Comparison of ENCODE assay signal across 10 cellular contexts in genomic region chr16:400061-400540, GRCh38. TPM values are rescaled to one million over a fixed set of nuclear protein-coding genes. Genes with fewer than 3 reads are reported as not detected.
DNase-seq lines count a peak whose midpoint lies in the region; ATAC-seq, FAIRE-seq and TF ChIP-seq lines count a peak whose summit lies in the region.
"Had no signal": no experiment of that assay in that cellular context is flagged by ENCODE, and none has a peak within 500 bp of the region (broad histone marks: within the 10 kb centered on the region; RNA-seq: fewer than 3 reads in every experiment).

No MANE protein-coding gene starts in this region.

- POLR2A ChIA-PET in A549 (lab: Yijun Ruan, JAX) = interaction anchor here (0.6 to 1.3 kb wide), 2 partner anchors 13 to 184 kb away, joined by 5 to 9 read pairs; no protein-coding TSS in a partner anchor
- POLR2A ChIA-PET in activated naive CD8-positive, alpha-beta T cell treated with anti-CD3 and anti-CD28 coated beads, Interleukin-2, amount 10 ng/mL, durations not matched to agents 7 days and 5 days (lab: Charles Lee) = interaction anchor here (1.2 to 2.4 kb wide), 3 partner anchors 17 to 171 kb away, joined by 3 to 14 read pairs (median 13); partner anchors contain the start of genes PGAP6 and RAB11FIP3

- CTCF ChIA-PET in A549 (lab: Yijun Ruan, JAX) = interaction anchor here (1.2 to 2.3 kb wide), 3 partner anchors 8 to 126 kb away, joined by 3 to 14 read pairs (median 11); partner anchors contain the start of gene RAB11FIP3

- H3K4me2 ChIP-seq in A549 = peak overlapping the region; percentile 84

- peaks cover 10% of the 10 kb centered on the region for H3K4me1 Mint-ChIP-seq in activated naive CD8-positive, alpha-beta T cell treated with anti-CD3 and anti-CD28 coated beads, Interleukin-2, amount 10 ng/mL, durations not matched to agents 7 days and 5 days
- H3K4me1 Mint-ChIP-seq in mesothelial cell of epicardium = peaks cover 23% of the 10 kb centered on the region

- H3K9me3 ChIP-seq in A549 (no peaks in the 10 kb centered on the region), SJCRH30 (replicated peaks) (no peaks in the 10 kb centered on the region)
- H3K9me3 ChIP-seq: prostate gland, tibial nerve had no signal

- H3K4me3 Mint-ChIP-seq in activated naive CD8-positive, alpha-beta T cell treated with anti-CD3 and anti-CD28 coated beads, Interleukin-2, amount 10 ng/mL, durations not matched to agents 7 days and 5 days = peak overlapping the region; percentile 89
- H3K4me3 Mint-ChIP-seq in mesothelial cell of epicardium = peak overlapping the region; percentile 76

- DNase-seq in A549 (ENCODE audit: low read depth in 1 of 2, low spot score in 1 of 2) (peak in 1 of 2 experiments; percentile 28), H7 (peak; percentile 53), mesothelial cell of epicardium (ENCODE audit: low spot score in 2 of 2, unreplicated experiment in 2 of 2) (no peak), nucleus accumbens (lab: John Stamatoyannopoulos, UW) (no peak), iPS-NIHi11 (ENCODE audit: low spot score) (no peak), SJCRH30 (no peak)
- DNase-seq in activated naive CD8-positive, alpha-beta T cell treated with anti-CD3 and anti-CD28 coated beads, Interleukin-2, amount 10 ng/mL, durations not matched to agents 7 days and 5 days = peak; percentile 36

- H3K27ac ChIP-seq in A549 (peak overlapping the region in 1 of 2 experiments; percentile 88; a peak in 4 of 6 replicates), SJCRH30 (no peak overlapping the region)

- no peaks in the 10 kb centered on the region for H3K27me3 ChIP-seq in H7 (ENCODE audit: control insufficient read depth, insufficient read depth, low read length)
- H3K27me3 ChIP-seq in SJCRH30 = no peaks in the 10 kb centered on the region
- H3K27me3 ChIP-seq: tibial nerve had no signal

- TF ChIP-seq CTCF in A549 (IDR thresholded peaks at IDR 0.05) (no peak), mesothelial cell of epicardium (IDR thresholded peaks at IDR 0.05; ENCODE audit: unreplicated experiment) (no peak)

- WGBS in A549 (ENCODE audit: missing lambda C conversion rate) = 40% methylated on average over 4 of the region's 9 CpGs

- H3K4me1 ChIP-seq in A549 (peaks cover 45% of the 10 kb centered on the region), SJCRH30 (no peaks in the 10 kb centered on the region; the same call in 1 of the 2 replicates)

- peaks cover 7% of the 10 kb centered on the region for H3K36me3 ChIP-seq in H7 (replicated peaks; ENCODE audit: control insufficient read depth, insufficient read depth, low read length)
- H3K36me3 ChIP-seq in SJCRH30 = 0 out of 2 replicates have a peak, but pooled peaks cover 2% of the 10 kb centered on the region
- H3K36me3 ChIP-seq: prostate gland, tibial nerve had no signal

- TF ChIP-seq RAD21 in A549 (conservative IDR thresholded peaks at IDR 0.05 in 1 of 2, IDR thresholded peaks at IDR 0.05 in 1 of 2) = no peak

- TF ChIP-seq POLR2A in A549 (IDR thresholded peaks at IDR 0.05; ENCODE audit: low read length) = no peak

- ATAC-seq in A549 = no peak
- ATAC-seq in activated naive CD8-positive, alpha-beta T cell treated with anti-CD3 and anti-CD28 coated beads, Interleukin-2, amount 10 ng/mL, durations not matched to agents 7 days and 5 days (ENCODE audit: low read depth) = no peak
- ATAC-seq in GM18873 (IDR thresholded peaks at IDR 0.05; ENCODE audit: low FRiP score, unreplicated experiment) = no peak

- peak overlapping the region; percentile 64; the same call in 2 of the 3 replicates for H3K4me3 ChIP-seq in A549
- no peak overlapping the region for H3K4me3 ChIP-seq in H7 (ENCODE audit: insufficient read depth, low read depth, low read length)
- no peak overlapping the region for H3K4me3 ChIP-seq in SJCRH30

- no peaks in the 10 kb centered on the region for H3K9me3 Mint-ChIP-seq in activated naive CD8-positive, alpha-beta T cell treated with anti-CD3 and anti-CD28 coated beads, Interleukin-2, amount 10 ng/mL, durations not matched to agents 7 days and 5 days
- no peaks in the 10 kb centered on the region for H3K9me3 Mint-ChIP-seq in mesothelial cell of epicardium

- no peak for TF ChIP-seq EP300 in A549 (IDR thresholded peaks at IDR 0.05)

- peak overlapping the region; percentile 21 for H3K27ac Mint-ChIP-seq in activated naive CD8-positive, alpha-beta T cell treated with anti-CD3 and anti-CD28 coated beads, Interleukin-2, amount 10 ng/mL, durations not matched to agents 7 days and 5 days
- peak overlapping the region; percentile 57 for H3K27ac Mint-ChIP-seq in mesothelial cell of epicardium

- H3K27me3 Mint-ChIP-seq in activated naive CD8-positive, alpha-beta T cell treated with anti-CD3 and anti-CD28 coated beads, Interleukin-2, amount 10 ng/mL, durations not matched to agents 7 days and 5 days = peaks cover 27% of the 10 kb centered on the region
- H3K27me3 Mint-ChIP-seq in mesothelial cell of epicardium (ENCODE audit: low read depth) = no peaks in the 10 kb centered on the region

- FAIRE-seq in A549 (lab: Jason Lieb, UNC) = no peak

- H3K36me3 Mint-ChIP-seq in activated naive CD8-positive, alpha-beta T cell treated with anti-CD3 and anti-CD28 coated beads, Interleukin-2, amount 10 ng/mL, durations not matched to agents 7 days and 5 days = no peaks in the 10 kb centered on the region
- peaks cover 2% of the 10 kb centered on the region for H3K36me3 Mint-ChIP-seq in mesothelial cell of epicardium

TF ChIP-seq in A549, 52 proteins besides CTCF, POLR2A, EP300 and RAD21 (continues in another document):
- TF ChIP-seq SREBF2 (IDR thresholded peaks at IDR 0.05) (no peak), CBX2 (IDR thresholded peaks at IDR 0.05; ENCODE audit: borderline replicate concordance, low read depth) (no peak), ZNF302 (CRISPR knock-in tag; IDR thresholded peaks at IDR 0.05) (no peak), CBX8 (IDR thresholded peaks at IDR 0.05) (no peak), HDAC2 (IDR thresholded peaks at IDR 0.05) (no peak)

RNA-seq across cellular contexts. Expression of gene DECR2, which starts 1.6 kb away (rescaled TPM):
- polyA plus RNA-seq in A549 (2011; rRNA removed) (15.5 and 17.9 TPM in 2 replicates), A549 (2017; fragmentation: RNase III; extraction: RNeasy Plus Mini Kit Qiagen cat#74134 plus additional on column Dnase treatment) (31.0 to 38.0 TPM (median 34.2 TPM) in 3 replicates)
- 40.9 and 56.0 TPM in 2 replicates for polyA plus RNA-seq in A549 (2012; cell fraction: cytosol; rRNA removed)
- 154 and 183 TPM in 2 replicates for polyA plus RNA-seq in A549 (2012; cell fraction: nucleus; rRNA removed)
- polyA minus RNA-seq in A549 (2011; rRNA and poly(A)+ RNA removed) = 12.0 and 14.1 TPM in 2 replicates
- total RNA-seq in H7 (2014; rRNA removed; shearing (Covaris generic)) = 20.1 and 21.4 TPM in 2 replicates
- 1 to 10 TPM; 5.6 to 7.9 TPM for total RNA-seq in activated naive CD8-positive, alpha-beta T cell treated with anti-CD3 and anti-CD28 coated beads, Interleukin-2, amount 10 ng/mL, durations not matched to agents 7 days and 5 days
- total RNA-seq in mesothelial cell of epicardium = 29.3 to 35.4 TPM (median 31.2 TPM) in 3 replicates
- total RNA-seq in SJCRH30 (2014; rRNA removed; shearing (Covaris generic)) = 4.8 and 5.7 TPM in 2 replicates

RNA-seq across cellular contexts. Expression of gene NME4, which starts 3.1 kb away (rescaled TPM):
- polyA plus RNA-seq in A549 (2011; rRNA removed) (229 and 239 TPM in 2 replicates), A549 (2017; fragmentation: RNase III; extraction: RNeasy Plus Mini Kit Qiagen cat#74134 plus additional on column Dnase treatment) (301 to 349 TPM (median 339 TPM) in 3 replicates)
- 926 and 1,068 TPM in 2 replicates for polyA plus RNA-seq in A549 (2012; cell fraction: cytosol; rRNA removed)
- 529 and 596 TPM in 2 replicates for polyA plus RNA-seq in A549 (2012; cell fraction: nucleus; rRNA removed)
- polyA minus RNA-seq in A549 (2011; rRNA and poly(A)+ RNA removed) = 134 and 168 TPM in 2 replicates
- total RNA-seq in H7 (2014; rRNA removed; shearing (Covaris generic)) = 400 and 507 TPM in 2 replicates
- 1 to 10 TPM; 8.2 to 8.8 TPM for total RNA-seq in activated naive CD8-positive, alpha-beta T cell treated with anti-CD3 and anti-CD28 coated beads, Interleukin-2, amount 10 ng/mL, durations not matched to agents 7 days and 5 days
- total RNA-seq in mesothelial cell of epicardium = 252 to 258 TPM (median 253 TPM) in 3 replicates
- total RNA-seq in SJCRH30 (2014; rRNA removed; shearing (Covaris generic)) = 140 and 149 TPM in 2 replicates

RNA-seq across cellular contexts. Expression of gene PGAP6, which starts 18.3 kb away (rescaled TPM):
- 25.9 and 36.0 TPM in 2 replicates for polyA plus RNA-seq in A549 (2011; rRNA removed)
- polyA plus RNA-seq in A549 (2012; cell fraction: cytosol; rRNA removed) = 62.1 and 83.7 TPM in 2 replicates
- 177 and 238 TPM in 2 replicates for polyA plus RNA-seq in A549 (2012; cell fraction: nucleus; rRNA removed)
- polyA plus RNA-seq in A549 (2017; fragmentation: RNase III; extraction: RNeasy Plus Mini Kit Qiagen cat#74134 plus additional on column Dnase treatment) = 32.3 to 38.1 TPM (median 36.2 TPM) in 3 replicates
- 50.0 and 58.6 TPM in 2 replicates for polyA minus RNA-seq in A549 (2011; rRNA and poly(A)+ RNA removed)
- total RNA-seq in H7 (2014; rRNA removed; shearing (Covaris generic)) = 107 and 112 TPM in 2 replicates
- 10 to 100 TPM; 58.9 to 59.0 TPM for total RNA-seq in activated naive CD8-positive, alpha-beta T cell treated with anti-CD3 and anti-CD28 coated beads, Interleukin-2, amount 10 ng/mL, durations not matched to agents 7 days and 5 days
- 48.6 to 51.4 TPM (median 49.0 TPM) in 3 replicates for total RNA-seq in mesothelial cell of epicardium
- total RNA-seq in SJCRH30 (2014; rRNA removed; shearing (Covaris generic)) = 25.6 and 27.5 TPM in 2 replicates

RNA-seq across cellular contexts. Expression of gene RAB11FIP3, which starts 25.3 kb away (rescaled TPM):
- 6.7 and 9.7 TPM in 2 replicates for polyA plus RNA-seq in A549 (2011; rRNA removed)
- 17.3 and 21.6 TPM in 2 replicates for polyA plus RNA-seq in A549 (2012; cell fraction: cytosol; rRNA removed)
- 51.0 and 56.1 TPM in 2 replicates for polyA plus RNA-seq in A549 (2012; cell fraction: nucleus; rRNA removed)
- 18.0 to 19.1 TPM (median 18.4 TPM) in 3 replicates for polyA plus RNA-seq in A549 (2017; fragmentation: RNase III; extraction: RNeasy Plus Mini Kit Qiagen cat#74134 plus additional on column Dnase treatment)
- polyA minus RNA-seq in A549 (2011; rRNA and poly(A)+ RNA removed) = 6.0 and 7.3 TPM in 2 replicates
- 25.2 and 27.9 TPM in 2 replicates for total RNA-seq in H7 (2014; rRNA removed; shearing (Covaris generic))
- 10 to 100 TPM; 28.8 to 29.3 TPM for total RNA-seq in activated naive CD8-positive, alpha-beta T cell treated with anti-CD3 and anti-CD28 coated beads, Interleukin-2, amount 10 ng/mL, durations not matched to agents 7 days and 5 days
- total RNA-seq in mesothelial cell of epicardium = 53.9 to 68.8 TPM (median 59.7 TPM) in 3 replicates
- total RNA-seq in SJCRH30 (2014; rRNA removed; shearing (Covaris generic)) = 28.6 and 30.2 TPM in 2 replicates

RNA-seq across cellular contexts. Expression of gene MRPL28, which starts 29.8 kb away (rescaled TPM):
- 115 and 130 TPM in 2 replicates for polyA plus RNA-seq in A549 (2011; rRNA removed)
- 235 and 249 TPM in 2 replicates for polyA plus RNA-seq in A549 (2012; cell fraction: cytosol; rRNA removed)
- polyA plus RNA-seq in A549 (2012; cell fraction: nucleus; rRNA removed) = 164 and 216 TPM in 2 replicates
- polyA plus RNA-seq in A549 (2017; fragmentation: RNase III; extraction: RNeasy Plus Mini Kit Qiagen cat#74134 plus additional on column Dnase treatment) = 139 to 144 TPM (median 139 TPM) in 3 replicates
- 56.3 and 61.4 TPM in 2 replicates for polyA minus RNA-seq in A549 (2011; rRNA and poly(A)+ RNA removed)
- 225 and 242 TPM in 2 replicates for total RNA-seq in H7 (2014; rRNA removed; shearing (Covaris generic))
- total RNA-seq in activated naive CD8-positive, alpha-beta T cell treated with anti-CD3 and anti-CD28 coated beads, Interleukin-2, amount 10 ng/mL, durations not matched to agents 7 days and 5 days = 10 to 100 TPM; 64.4 to 67.5 TPM
- 75.3 to 75.9 TPM (median 75.9 TPM) in 3 replicates for total RNA-seq in mesothelial cell of epicardium
- 81.4 and 96.8 TPM in 2 replicates for total RNA-seq in SJCRH30 (2014; rRNA removed; shearing (Covaris generic))

Comparison
In these comparisons a context has a peak if more than half of its experiments do, and no peak if none do; other contexts are left out.
1. DNase-seq: peak in H7 (single experiment) and activated naive CD8-positive, alpha-beta T cell treated with anti-CD3 and anti-CD28 coated beads, Interleukin-2, amount 10 ng/mL, durations not matched to agents 7 days and 5 days (single experiment); none in mesothelial cell of epicardium (0 of 2), nucleus accumbens (0 of 56), iPS-NIHi11 (single experiment) and SJCRH30 (0 of 2).
2. RNA of gene NME4, which starts 3.1 kb away (total RNA-seq): 400 to 507 TPM in H7, 252 to 258 TPM in mesothelial cell of epicardium and 140 to 149 TPM in SJCRH30; 8.2 to 8.8 TPM in activated naive CD8-positive, alpha-beta T cell treated with anti-CD3 and anti-CD28 coated beads, Interleukin-2, amount 10 ng/mL, durations not matched to agents 7 days and 5 days; every median in the first group is over 10 times any median in the second.